In the genomic region with DNA sequence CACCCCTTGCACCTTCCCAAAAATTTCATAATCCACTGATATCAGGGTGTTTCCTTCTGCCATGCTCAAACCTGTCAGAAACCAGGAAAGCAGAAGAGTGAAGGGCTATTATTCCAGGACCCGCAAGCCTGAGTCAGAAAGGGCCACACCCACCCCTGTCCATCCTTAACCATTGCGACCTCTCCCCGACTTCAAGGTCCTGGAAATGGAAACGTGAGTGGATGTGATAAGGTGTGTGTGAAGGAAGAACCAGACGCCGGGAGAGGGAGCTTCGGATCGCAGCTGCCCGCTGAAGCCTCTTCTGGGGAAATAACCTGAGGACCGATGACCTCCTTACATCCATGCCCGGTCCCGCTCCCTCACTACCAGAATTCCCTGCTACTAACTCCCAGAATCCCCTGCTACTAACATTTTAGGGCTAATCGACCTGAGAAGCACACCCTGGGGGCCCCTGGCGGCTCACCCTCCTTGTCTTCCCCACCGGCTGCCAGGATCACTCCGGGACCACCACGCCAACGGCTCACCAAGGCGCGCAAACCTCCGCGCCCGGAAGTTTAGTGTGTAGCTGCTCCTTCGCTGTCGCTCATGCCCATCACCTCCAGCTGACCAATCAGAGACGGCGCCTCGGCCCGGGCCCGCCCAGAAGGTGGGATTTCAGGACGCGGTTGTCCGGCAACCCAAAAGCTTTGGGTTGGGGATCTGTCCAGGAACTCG, we compare ENCODE assay signal across 1 cellular context.
TF ChIP-seq lines count a peak whose summit lies in the region.

ACYP1 (minus strand) TSS at position 534 of the 714 bp plus-strand sequence; CDS start at position 63, 471 bp downstream.

TF ChIP-seq in HEK293, 187 proteins besides CTCF, POLR2A, EP300 and RAD21 (continued from another document and continues in another):
- TF ChIP-seq, protein P1, sequence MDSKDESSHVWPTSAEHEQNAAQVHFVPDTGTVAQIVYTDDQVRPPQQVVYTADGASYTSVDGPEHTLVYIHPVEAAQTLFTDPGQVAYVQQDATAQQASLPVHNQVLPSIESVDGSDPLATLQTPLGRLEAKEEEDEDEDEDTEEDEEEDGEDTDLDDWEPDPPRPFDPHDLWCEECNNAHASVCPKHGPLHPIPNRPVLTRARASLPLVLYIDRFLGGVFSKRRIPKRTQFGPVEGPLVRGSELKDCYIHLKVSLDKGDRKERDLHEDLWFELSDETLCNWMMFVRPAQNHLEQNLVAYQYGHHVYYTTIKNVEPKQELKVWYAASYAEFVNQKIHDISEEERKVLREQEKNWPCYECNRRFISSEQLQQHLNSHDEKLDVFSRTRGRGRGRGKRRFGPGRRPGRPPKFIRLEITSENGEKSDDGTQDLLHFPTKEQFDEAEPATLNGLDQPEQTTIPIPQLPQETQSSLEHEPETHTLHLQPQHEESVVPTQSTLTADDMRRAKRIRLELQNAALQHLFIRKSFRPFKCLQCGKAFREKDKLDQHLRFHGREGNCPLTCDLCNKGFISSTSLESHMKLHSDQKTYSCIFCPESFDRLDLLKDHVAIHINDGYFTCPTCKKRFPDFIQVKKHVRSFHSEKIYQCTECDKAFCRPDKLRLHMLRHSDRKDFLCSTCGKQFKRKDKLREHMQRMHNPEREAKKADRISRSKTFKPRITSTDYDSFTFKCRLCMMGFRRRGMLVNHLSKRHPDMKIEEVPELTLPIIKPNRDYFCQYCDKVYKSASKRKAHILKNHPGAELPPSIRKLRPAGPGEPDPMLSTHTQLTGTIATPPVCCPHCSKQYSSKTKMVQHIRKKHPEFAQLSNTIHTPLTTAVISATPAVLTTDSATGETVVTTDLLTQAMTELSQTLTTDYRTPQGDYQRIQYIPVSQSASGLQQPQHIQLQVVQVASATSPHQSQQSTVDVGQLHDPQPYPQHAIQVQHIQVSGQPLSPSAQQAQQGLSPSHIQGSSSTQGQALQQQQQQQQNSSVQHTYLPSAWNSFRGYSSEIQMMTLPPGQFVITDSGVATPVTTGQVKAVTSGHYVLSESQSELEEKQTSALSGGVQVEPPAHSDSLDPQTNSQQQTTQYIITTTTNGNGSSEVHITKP (tag by site-specific recombination; IDR thresholded peaks at IDR 0.05) = no peak
- TF ChIP-seq ZNF280C (tag by site-specific recombination; IDR thresholded peaks at IDR 0.05) = no peak
- no peak for TF ChIP-seq ZNF223 (tag by site-specific recombination; IDR thresholded peaks at IDR 0.05)
- TF ChIP-seq ZNF140 (tag by site-specific recombination; IDR thresholded peaks at IDR 0.05) = no peak
- TF ChIP-seq IKZF3 (tag by site-specific recombination; IDR thresholded peaks at IDR 0.05) = peak; percentile 25; the same call in 1 of the 2 replicates
- TF ChIP-seq PRDM1 (tag by site-specific recombination; IDR thresholded peaks at IDR 0.05) = no peak
- TF ChIP-seq ZNF221 (tag by site-specific recombination; IDR thresholded peaks at IDR 0.05; ENCODE audit: borderline replicate concordance) = no peak
- TF ChIP-seq ZNF362 (tag by site-specific recombination; IDR thresholded peaks at IDR 0.05) = no peak
- no peak for TF ChIP-seq ZNF654 (tag by site-specific recombination; IDR thresholded peaks at IDR 0.05; ENCODE audit: low read depth)
- TF ChIP-seq, protein P2, sequence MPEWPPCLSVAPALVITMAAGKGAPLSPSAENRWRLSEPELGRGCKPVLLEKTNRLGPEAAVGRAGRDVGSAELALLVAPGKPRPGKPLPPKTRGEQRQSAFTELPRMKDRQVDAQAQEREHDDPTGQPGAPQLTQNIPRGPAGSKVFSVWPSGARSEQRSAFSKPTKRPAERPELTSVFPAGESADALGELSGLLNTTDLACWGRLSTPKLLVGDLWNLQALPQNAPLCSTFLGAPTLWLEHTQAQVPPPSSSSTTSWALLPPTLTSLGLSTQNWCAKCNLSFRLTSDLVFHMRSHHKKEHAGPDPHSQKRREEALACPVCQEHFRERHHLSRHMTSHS (tag by site-specific recombination; IDR thresholded peaks at IDR 0.05) = no peak
- TF ChIP-seq EGR2 (tag by site-specific recombination; IDR thresholded peaks at IDR 0.05; ENCODE audit: low read depth) = no peak
- TF ChIP-seq ZNF211 (tag by site-specific recombination; IDR thresholded peaks at IDR 0.05; ENCODE audit: low read depth) = no peak
- TF ChIP-seq, protein P3, sequence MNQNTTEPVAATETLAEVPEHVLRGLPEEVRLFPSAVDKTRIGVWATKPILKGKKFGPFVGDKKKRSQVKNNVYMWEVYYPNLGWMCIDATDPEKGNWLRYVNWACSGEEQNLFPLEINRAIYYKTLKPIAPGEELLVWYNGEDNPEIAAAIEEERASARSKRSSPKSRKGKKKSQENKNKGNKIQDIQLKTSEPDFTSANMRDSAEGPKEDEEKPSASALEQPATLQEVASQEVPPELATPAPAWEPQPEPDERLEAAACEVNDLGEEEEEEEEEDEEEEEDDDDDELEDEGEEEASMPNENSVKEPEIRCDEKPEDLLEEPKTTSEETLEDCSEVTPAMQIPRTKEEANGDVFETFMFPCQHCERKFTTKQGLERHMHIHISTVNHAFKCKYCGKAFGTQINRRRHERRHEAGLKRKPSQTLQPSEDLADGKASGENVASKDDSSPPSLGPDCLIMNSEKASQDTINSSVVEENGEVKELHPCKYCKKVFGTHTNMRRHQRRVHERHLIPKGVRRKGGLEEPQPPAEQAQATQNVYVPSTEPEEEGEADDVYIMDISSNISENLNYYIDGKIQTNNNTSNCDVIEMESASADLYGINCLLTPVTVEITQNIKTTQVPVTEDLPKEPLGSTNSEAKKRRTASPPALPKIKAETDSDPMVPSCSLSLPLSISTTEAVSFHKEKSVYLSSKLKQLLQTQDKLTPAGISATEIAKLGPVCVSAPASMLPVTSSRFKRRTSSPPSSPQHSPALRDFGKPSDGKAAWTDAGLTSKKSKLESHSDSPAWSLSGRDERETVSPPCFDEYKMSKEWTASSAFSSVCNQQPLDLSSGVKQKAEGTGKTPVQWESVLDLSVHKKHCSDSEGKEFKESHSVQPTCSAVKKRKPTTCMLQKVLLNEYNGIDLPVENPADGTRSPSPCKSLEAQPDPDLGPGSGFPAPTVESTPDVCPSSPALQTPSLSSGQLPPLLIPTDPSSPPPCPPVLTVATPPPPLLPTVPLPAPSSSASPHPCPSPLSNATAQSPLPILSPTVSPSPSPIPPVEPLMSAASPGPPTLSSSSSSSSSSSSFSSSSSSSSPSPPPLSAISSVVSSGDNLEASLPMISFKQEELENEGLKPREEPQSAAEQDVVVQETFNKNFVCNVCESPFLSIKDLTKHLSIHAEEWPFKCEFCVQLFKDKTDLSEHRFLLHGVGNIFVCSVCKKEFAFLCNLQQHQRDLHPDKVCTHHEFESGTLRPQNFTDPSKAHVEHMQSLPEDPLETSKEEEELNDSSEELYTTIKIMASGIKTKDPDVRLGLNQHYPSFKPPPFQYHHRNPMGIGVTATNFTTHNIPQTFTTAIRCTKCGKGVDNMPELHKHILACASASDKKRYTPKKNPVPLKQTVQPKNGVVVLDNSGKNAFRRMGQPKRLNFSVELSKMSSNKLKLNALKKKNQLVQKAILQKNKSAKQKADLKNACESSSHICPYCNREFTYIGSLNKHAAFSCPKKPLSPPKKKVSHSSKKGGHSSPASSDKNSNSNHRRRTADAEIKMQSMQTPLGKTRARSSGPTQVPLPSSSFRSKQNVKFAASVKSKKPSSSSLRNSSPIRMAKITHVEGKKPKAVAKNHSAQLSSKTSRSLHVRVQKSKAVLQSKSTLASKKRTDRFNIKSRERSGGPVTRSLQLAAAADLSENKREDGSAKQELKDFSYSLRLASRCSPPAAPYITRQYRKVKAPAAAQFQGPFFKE (tag by site-specific recombination; IDR thresholded peaks at IDR 0.05; ENCODE audit: borderline replicate concordance) = no peak
- no peak for TF ChIP-seq ZNF585B (tag by site-specific recombination; IDR thresholded peaks at IDR 0.05)
- peak; percentile 71; the same call in 1 of the 2 replicates for TF ChIP-seq REST (tag by site-specific recombination; IDR thresholded peaks at IDR 0.05)
- TF ChIP-seq, protein P4, sequence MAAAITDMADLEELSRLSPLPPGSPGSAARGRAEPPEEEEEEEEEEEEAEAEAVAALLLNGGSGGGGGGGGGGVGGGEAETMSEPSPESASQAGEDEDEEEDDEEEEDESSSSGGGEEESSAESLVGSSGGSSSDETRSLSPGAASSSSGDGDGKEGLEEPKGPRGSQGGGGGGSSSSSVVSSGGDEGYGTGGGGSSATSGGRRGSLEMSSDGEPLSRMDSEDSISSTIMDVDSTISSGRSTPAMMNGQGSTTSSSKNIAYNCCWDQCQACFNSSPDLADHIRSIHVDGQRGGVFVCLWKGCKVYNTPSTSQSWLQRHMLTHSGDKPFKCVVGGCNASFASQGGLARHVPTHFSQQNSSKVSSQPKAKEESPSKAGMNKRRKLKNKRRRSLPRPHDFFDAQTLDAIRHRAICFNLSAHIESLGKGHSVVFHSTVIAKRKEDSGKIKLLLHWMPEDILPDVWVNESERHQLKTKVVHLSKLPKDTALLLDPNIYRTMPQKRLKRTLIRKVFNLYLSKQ (tag by site-specific recombination; IDR thresholded peaks at IDR 0.05; ENCODE audit: borderline replicate concordance) = no peak
- TF ChIP-seq SP3 (tag by site-specific recombination; IDR thresholded peaks at IDR 0.05) = peak; percentile 56
- TF ChIP-seq, protein P5, sequence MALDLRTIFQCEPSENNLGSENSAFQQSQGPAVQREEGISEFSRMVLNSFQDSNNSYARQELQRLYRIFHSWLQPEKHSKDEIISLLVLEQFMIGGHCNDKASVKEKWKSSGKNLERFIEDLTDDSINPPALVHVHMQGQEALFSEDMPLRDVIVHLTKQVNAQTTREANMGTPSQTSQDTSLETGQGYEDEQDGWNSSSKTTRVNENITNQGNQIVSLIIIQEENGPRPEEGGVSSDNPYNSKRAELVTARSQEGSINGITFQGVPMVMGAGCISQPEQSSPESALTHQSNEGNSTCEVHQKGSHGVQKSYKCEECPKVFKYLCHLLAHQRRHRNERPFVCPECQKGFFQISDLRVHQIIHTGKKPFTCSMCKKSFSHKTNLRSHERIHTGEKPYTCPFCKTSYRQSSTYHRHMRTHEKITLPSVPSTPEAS (tag by site-specific recombination; IDR thresholded peaks at IDR 0.05) = 0 out of 2 replicates have a peak, but pooled peaks have one; percentile 17
- TF ChIP-seq ZNF510 (tag by site-specific recombination; IDR thresholded peaks at IDR 0.05; ENCODE audit: insufficient replicate concordance) = no peak
- 0 out of 2 replicates have a peak, but pooled peaks have one; percentile 19 for TF ChIP-seq ZNF324 (tag by site-specific recombination; IDR thresholded peaks at IDR 0.05)
- TF ChIP-seq ZNF629 (tag by site-specific recombination; IDR thresholded peaks at IDR 0.05) = peak; percentile 33; the same call in 1 of the 2 replicates
- no peak for TF ChIP-seq ZNF670 (tag by site-specific recombination; IDR thresholded peaks at IDR 0.05; ENCODE audit: low read depth)
- no peak for TF ChIP-seq YY2 (tag by site-specific recombination; IDR thresholded peaks at IDR 0.05)
- TF ChIP-seq ZSCAN30 (tag by site-specific recombination; IDR thresholded peaks at IDR 0.05) = peak; percentile 27; the same call in 1 of the 2 replicates
- TF ChIP-seq ZNF549 (tag by site-specific recombination; IDR thresholded peaks at IDR 0.05) = no peak
- TF ChIP-seq KLF8 (tag by site-specific recombination; IDR thresholded peaks at IDR 0.05) = peak; percentile 56; the same call in 1 of the 2 replicates
